Comparison of ENCODE assay signal across 6 cellular contexts in genomic region chr3:97742036-97742435, GRCh38.
"Had no signal": no experiment of that assay in that cellular context is flagged by ENCODE, and none has a peak within 500 bp of the region (broad histone marks: within the 10 kb centered on the region; RNA-seq: fewer than 3 reads in every experiment).

No MANE protein-coding gene starts in this region.

- H3K27ac ChIP-seq: HL-60 had no signal

- H3K4me3 ChIP-seq: K562 had no signal

- DNase-seq: IMR-90, KBM-7 had no signal

- FAIRE-seq: HepG2, HTR-8/SVneo, K562 had no signal
